12 cellular contexts compared by ENCODE assay signal in genomic region chr10:132544744-132545658, GRCh38. TPM values are rescaled to one million over a fixed set of nuclear protein-coding genes. Genes with fewer than 3 reads are reported as not detected.
A peak's percentile ranks its signal among the peaks of the same experiment; 100 is the strongest.
DNase-seq lines count a peak whose midpoint lies in the region; ATAC-seq, FAIRE-seq and TF ChIP-seq lines count a peak whose summit lies in the region.
"Had no signal": no experiment of that assay in that cellular context is flagged by ENCODE, and none has a peak within 500 bp of the region (broad histone marks: within the 10 kb centered on the region; RNA-seq: fewer than 3 reads in every experiment).

No MANE protein-coding gene starts in this region.

- H3K36me3 Mint-ChIP-seq in CD4-positive, alpha-beta T cell (ENCODE audit: low read depth), result no peaks in the 10 kb centered on the region
- H3K36me3 Mint-ChIP-seq in astrocyte (ENCODE audit: low read depth, unreplicated experiment), result peaks cover 6% of the 10 kb centered on the region
- H3K36me3 Mint-ChIP-seq in naive thymus-derived CD4-positive, alpha-beta T cell, result peaks cover 0 to 11% (median 0%) of the 10 kb centered on the region in 5 donors

- H3K27ac ChIP-seq in CD4-positive, alpha-beta T cell (ENCODE audit: low read depth, low read length), result peak overlapping the region; percentile 57
- H3K27ac ChIP-seq in astrocyte (ENCODE audit: low read depth, low read length), result no peak overlapping the region
- peak overlapping the region; percentile 74 for H3K27ac ChIP-seq in naive thymus-derived CD4-positive, alpha-beta T cell (ENCODE audit: low read depth, low read length)
- H3K27ac ChIP-seq: VCaP had no signal

- no peak for FAIRE-seq in astrocyte (lab: Jason Lieb, UNC)
- FAIRE-seq in H54 (lab: Jason Lieb, UNC), result no peak

- H3K9ac ChIP-seq in Loucy (ENCODE audit: low read depth, low read length, poor library complexity, severe bottlenecking) (peak overlapping the region; percentile 59), astrocyte (ENCODE audit: low read length) (no peak overlapping the region)

- peak overlapping the region; percentile 87 for H3K4me3 Mint-ChIP-seq in CD4-positive, alpha-beta T cell
- H3K4me3 Mint-ChIP-seq in astrocyte (ENCODE audit: unreplicated experiment), result no peak overlapping the region
- H3K4me3 Mint-ChIP-seq in naive thymus-derived CD4-positive, alpha-beta T cell, result peak overlapping the region; percentile 84 to 98 (median 90)

- peak overlapping the region; percentile 95 for H3K4me2 ChIP-seq in Loucy (ENCODE audit: low read depth, low read length, poor library complexity, severe bottlenecking)
- peak overlapping the region; percentile 48 for H3K4me2 ChIP-seq in astrocyte (ENCODE audit: low read length)

- no peaks in the 10 kb centered on the region for H3K9me3 ChIP-seq in CD4-positive, alpha-beta T cell (ENCODE audit: control insufficient read depth, low read length)
- no peaks in the 10 kb centered on the region for H3K9me3 ChIP-seq in Loucy (ENCODE audit: insufficient read depth, low read depth, low read length)
- no peaks in the 10 kb centered on the region for H3K9me3 ChIP-seq in astrocyte (ENCODE audit: insufficient read depth, low read depth, low read length)
- no peaks in the 10 kb centered on the region for H3K9me3 ChIP-seq in naive thymus-derived CD4-positive, alpha-beta T cell (ENCODE audit: control insufficient read depth in 2 of 3, low read length in 3 of 3)

- peaks cover 21% of the 10 kb centered on the region for H4K20me1 ChIP-seq in Loucy (ENCODE audit: insufficient read depth, low read length, poor library complexity, severe bottlenecking)
- H4K20me1 ChIP-seq in astrocyte (ENCODE audit: insufficient read depth, low read length), result peaks cover 100% of the 10 kb centered on the region

- CTCF ChIA-PET in CD4-positive, alpha-beta T cell (lab: Charles Lee), result no interaction called here
- CTCF ChIA-PET in naive thymus-derived CD4-positive, alpha-beta T cell (lab: Charles Lee), result interaction anchor here (0.7 kb wide), 1 partner anchor 102 kb away, joined by 3 read pairs; no protein-coding TSS in a partner anchor

- peak in 3 of 10 experiments; percentile 23 to 38 (median 24) for DNase-seq in CD4-positive, alpha-beta T cell
- no peak for DNase-seq in astrocyte (ENCODE audit: low read depth)
- DNase-seq in naive thymus-derived CD4-positive, alpha-beta T cell, result peak in 3 of 9 donors; percentile 43 to 53 (median 46)
- DNase-seq in H54 (ENCODE audit: insufficient read length, low spot score), result no peak
- DNase-seq in NCI-H748 (lab: John Stamatoyannopoulos, UW; ENCODE audit: unreplicated experiment), result no peak
- DNase-seq: DMS79 treated with DMSO at 0.1 percent for 48 hours; NCI-H2227 treated with DMSO at 0.1 percent for 48 hours; stimulated activated naive CD4-positive, alpha-beta T cell treated with Interleukin-2 at 50 U/mL for 16 hours had no signal

- ATAC-seq in CD4-positive, alpha-beta T cell (ENCODE audit: poor library complexity), result peak; percentile 53
- peak; percentile 64 for ATAC-seq in naive thymus-derived CD4-positive, alpha-beta T cell
- ATAC-seq in GM18502 (IDR thresholded peaks at IDR 0.05; ENCODE audit: poor library complexity, unreplicated experiment) (no peak), HG02678 (IDR thresholded peaks at IDR 0.05; ENCODE audit: unreplicated experiment) (no peak)

- peak overlapping the region; percentile 66 for H3K4me3 ChIP-seq in Loucy (ENCODE audit: low read length, poor library complexity, severe bottlenecking)
- no peak overlapping the region for H3K4me3 ChIP-seq in astrocyte (ENCODE audit: insufficient read depth, low read depth, low read length)
- H3K4me3 ChIP-seq in naive thymus-derived CD4-positive, alpha-beta T cell (ENCODE audit: low read length), result peak overlapping the region; percentile 51

- no peak overlapping the region for H2AFZ ChIP-seq in Loucy (ENCODE audit: low read length)
- no peak overlapping the region for H2AFZ ChIP-seq in astrocyte (ENCODE audit: low read depth, low read length)

- H3K4me1 Mint-ChIP-seq in CD4-positive, alpha-beta T cell (ENCODE audit: low read depth), result peaks cover 67% of the 10 kb centered on the region
- peaks cover 29% of the 10 kb centered on the region for H3K4me1 Mint-ChIP-seq in astrocyte (ENCODE audit: low read depth, unreplicated experiment)
- H3K4me1 Mint-ChIP-seq in naive thymus-derived CD4-positive, alpha-beta T cell, result peaks cover 65 to 94% (median 79%) of the 10 kb centered on the region in 7 donors

- intact Hi-C loops in CD4-positive, alpha-beta T cell (cut with DNase I, micrococcal nuclease), result loop anchor here (5.0 kb wide), 2 partner anchors 72 to 92 kb away; no protein-coding TSS in a partner anchor
- intact Hi-C loops in naive thymus-derived CD4-positive, alpha-beta T cell (cut with micrococcal nuclease), result loop anchor here in 1 of 2 donors (2.0 kb wide), 1 partner anchor 210 kb away; no protein-coding TSS in a partner anchor

- peak overlapping the region; percentile 77 for H3K27ac Mint-ChIP-seq in CD4-positive, alpha-beta T cell
- H3K27ac Mint-ChIP-seq in astrocyte (ENCODE audit: unreplicated experiment), result peak overlapping the region; percentile 50
- H3K27ac Mint-ChIP-seq in naive thymus-derived CD4-positive, alpha-beta T cell, result peak overlapping the region; percentile 79 to 96 (median 91)

- no peak for TF ChIP-seq POLR2A in H54 (IDR thresholded peaks at IDR 0.05; ENCODE audit: low read depth, low read length)

- H3F3A ChIP-seq in Loucy (ENCODE audit: low read depth), result peaks cover 4% of the 10 kb centered on the region; the same call in 1 of the 2 replicates

- no peaks in the 10 kb centered on the region for H3K27me3 ChIP-seq in CD4-positive, alpha-beta T cell (ENCODE audit: control insufficient read depth, insufficient read depth, low read length)
- H3K27me3 ChIP-seq in Loucy (ENCODE audit: insufficient read depth, low read length, poor library complexity, severe bottlenecking) (no peaks in the 10 kb centered on the region), astrocyte (ENCODE audit: insufficient read depth, low read length) (no peaks in the 10 kb centered on the region)
- H3K27me3 ChIP-seq in naive thymus-derived CD4-positive, alpha-beta T cell (ENCODE audit: control insufficient read depth in 2 of 2, insufficient read depth in 2 of 2, low read length in 2 of 2), result no peaks in the 10 kb centered on the region

- no peaks in the 10 kb centered on the region for H3K9me2 ChIP-seq in Loucy (replicated peaks; ENCODE audit: low read depth, low read length)

- no peaks in the 10 kb centered on the region for H3K9me3 Mint-ChIP-seq in CD4-positive, alpha-beta T cell
- H3K9me3 Mint-ChIP-seq in astrocyte (ENCODE audit: unreplicated experiment), result no peaks in the 10 kb centered on the region
- no peaks in the 10 kb centered on the region for H3K9me3 Mint-ChIP-seq in naive thymus-derived CD4-positive, alpha-beta T cell

- peaks cover 100% of the 10 kb centered on the region for H3K79me2 ChIP-seq in Loucy (ENCODE audit: insufficient read depth, low read length)
- H3K79me2 ChIP-seq in astrocyte (ENCODE audit: insufficient read depth, low read length), result peaks cover 97% of the 10 kb centered on the region

- peaks cover 90% of the 10 kb centered on the region for H3K4me1 ChIP-seq in Loucy (ENCODE audit: insufficient read depth, low read length, poor library complexity, severe bottlenecking)
- peaks cover 22% of the 10 kb centered on the region for H3K4me1 ChIP-seq in astrocyte (ENCODE audit: insufficient read depth, low read length)
- H3K4me1 ChIP-seq in naive thymus-derived CD4-positive, alpha-beta T cell (ENCODE audit: control insufficient read depth in 2 of 2, insufficient read depth in 2 of 2, low read length in 2 of 2), result peaks cover 0 to 63% of the 10 kb centered on the region in 2 donors

- no peaks in the 10 kb centered on the region for H3K27me3 Mint-ChIP-seq in CD4-positive, alpha-beta T cell
- H3K27me3 Mint-ChIP-seq in astrocyte (ENCODE audit: low read depth, unreplicated experiment), result no peaks in the 10 kb centered on the region
- H3K27me3 Mint-ChIP-seq in naive thymus-derived CD4-positive, alpha-beta T cell, result no peaks in the 10 kb centered on the region

- H3K36me3 ChIP-seq in Loucy (ENCODE audit: insufficient read depth, low read length) (no peaks in the 10 kb centered on the region), astrocyte (ENCODE audit: insufficient read depth, low read length) (no peaks in the 10 kb centered on the region)
- H3K36me3 ChIP-seq in naive thymus-derived CD4-positive, alpha-beta T cell (ENCODE audit: control insufficient read depth in 2 of 3, insufficient read depth in 3 of 3, low read length in 3 of 3), result no peaks in the 10 kb centered on the region

- POLR2A ChIA-PET in CD4-positive, alpha-beta T cell (lab: Charles Lee), result interaction anchor here (0.9 kb wide), 1 partner anchor 98 kb away, joined by 3 read pairs; no protein-coding TSS in a partner anchor
- POLR2A ChIA-PET in naive thymus-derived CD4-positive, alpha-beta T cell (lab: Charles Lee), result interaction anchor here (0.6 to 1.1 kb wide), 2 partner anchors 10 to 37 kb away, joined by 3 to 4 read pairs; no protein-coding TSS in a partner anchor

- no peak for TF ChIP-seq CTCF in CD4-positive, alpha-beta T cell (IDR thresholded peaks at IDR 0.05)
- TF ChIP-seq CTCF in Loucy (conservative IDR thresholded peaks at IDR 0.05; ENCODE audit: low read length) (no peak), astrocyte (IDR thresholded peaks at IDR 0.05; ENCODE audit: insufficient read depth, low read depth, low read length) (no peak)

RNA-seq across cellular contexts. Expression of gene INPP5A, which starts 7.4 kb away (rescaled TPM):
- total RNA-seq in CD4-positive, alpha-beta T cell, result 10 to 100 TPM; 22.0 to 24.8 TPM
- total RNA-seq in astrocyte, result 29.2 and 39.1 TPM in 2 replicates
- total RNA-seq in naive thymus-derived CD4-positive, alpha-beta T cell, result 10 to 100 TPM; 15.5 to 30.7 (median 28.7) TPM
- 1 to 10 TPM in 1 of 2 donors, under 1 TPM in 1; 0.97 to 2.0 TPM for polyA plus RNA-seq in naive thymus-derived CD4-positive, alpha-beta T cell

Comparison
In these comparisons a context has a peak if more than half of its experiments do, and no peak if none do; other contexts are left out.
1. ATAC-seq: peak in CD4-positive, alpha-beta T cell (single experiment) and naive thymus-derived CD4-positive, alpha-beta T cell (single experiment); none in GM18502 (single experiment) and HG02678 (single experiment).
2. Peak in every context shown above with its lines, with median percentiles within 50 percentile points of each other: H3K27ac Mint-ChIP-seq.